In genomic region chr11:66268210-66268952, GRCh38 we compare ENCODE assay signal across 8 cellular contexts. TPM values are rescaled to one million over a fixed set of nuclear protein-coding genes. Genes with fewer than 3 reads are reported as not detected.
DNase-seq lines count a peak whose midpoint lies in the region; ATAC-seq and TF ChIP-seq lines count a peak whose summit lies in the region.

RAB1B (plus strand) TSS chr11:66268639; CDS start chr11:66268680, 41 bp downstream.

- H3K9me3 Mint-ChIP-seq in dendritic cell treated with granulocyte-macrophage colony-stimulating factor and Interleukin-4, amounts not matched to agents 40 ng/mL and 50 ng/mL, for 4 days = no peaks in the 10 kb centered on the region

- no peak for TF ChIP-seq CTCF in C4-2B (conservative IDR thresholded peaks at IDR 0.05)

- H3K4me1 Mint-ChIP-seq in dendritic cell treated with granulocyte-macrophage colony-stimulating factor and Interleukin-4, amounts not matched to agents 40 ng/mL and 50 ng/mL, for 4 days (ENCODE audit: low read depth) = peaks cover 44% of the 10 kb centered on the region

- H3K27ac Mint-ChIP-seq in dendritic cell treated with granulocyte-macrophage colony-stimulating factor and Interleukin-4, amounts not matched to agents 40 ng/mL and 50 ng/mL, for 4 days = peak within 1 kb of the TSS; percentile 87

- peak within 1 kb of the TSS; percentile 89 for H3K27ac ChIP-seq in C4-2B

- H3K27me3 Mint-ChIP-seq in dendritic cell treated with granulocyte-macrophage colony-stimulating factor and Interleukin-4, amounts not matched to agents 40 ng/mL and 50 ng/mL, for 4 days = no peaks in the 10 kb centered on the region

- H3K36me3 Mint-ChIP-seq in dendritic cell treated with granulocyte-macrophage colony-stimulating factor and Interleukin-4, amounts not matched to agents 40 ng/mL and 50 ng/mL, for 4 days (ENCODE audit: low read depth) = peaks cover 45% of the 10 kb centered on the region

- intact Hi-C loops in dendritic cell treated with granulocyte-macrophage colony-stimulating factor and Interleukin-4, amounts not matched to agents 40 ng/mL and 50 ng/mL, for 4 days (cut with micrococcal nuclease) = loop anchor here (2.0 to 5.0 kb wide), 2 partner anchors 14 to 351 kb away; partner anchors contain the start of genes C11orf68 and DRAP1

- H3K4me3 Mint-ChIP-seq in dendritic cell treated with granulocyte-macrophage colony-stimulating factor and Interleukin-4, amounts not matched to agents 40 ng/mL and 50 ng/mL, for 4 days = peak within 1 kb of the TSS; percentile 91

- DNase-seq in NCI-H774 (lab: John Stamatoyannopoulos, UW) (peak; percentile 100), left lobe of liver (ENCODE audit: low spot score) (peak; percentile 100)
- peak; percentile 99 for DNase-seq in activated CD4-positive, alpha-beta T cell treated with anti-CD3 and anti-CD28 coated beads, Interleukin-2, amount 50 U/mL, for 4 hours
- DNase-seq in stimulated activated CD4-positive, alpha-beta T cell treated with anti-CD3 and anti-CD28 coated beads, Interleukin-2, amount 100 ng/mL, for 4 hours (ENCODE audit: low read depth) = peak; percentile 100

- ATAC-seq in GM19395 (IDR thresholded peaks at IDR 0.05; ENCODE audit: unreplicated experiment) (peak; percentile 74), HG03565 (IDR thresholded peaks at IDR 0.05; ENCODE audit: unreplicated experiment) (peak; percentile 86), left lobe of liver (peak; percentile 86)

RNA-seq across cellular contexts. Expression of gene RAB1B, which starts in this region (rescaled TPM):
- 58.0 TPM for total RNA-seq in left lobe of liver

Comparison
In these comparisons a context has a peak if more than half of its experiments do, and no peak if none do; other contexts are left out.
1. Peak in every context shown above with its lines: DNase-seq, ATAC-seq and H3K27ac ChIP-seq.